In genomic region chr2:215626812-215627281, GRCh38 we compare ENCODE assay signal across 20 cellular contexts.
DNase-seq lines count a peak whose midpoint lies in the region; ATAC-seq, FAIRE-seq and TF ChIP-seq lines count a peak whose summit lies in the region.
"Had no signal": no experiment of that assay in that cellular context is flagged by ENCODE, and none has a peak within 500 bp of the region (broad histone marks: within the 10 kb centered on the region; RNA-seq: fewer than 3 reads in every experiment).

No MANE protein-coding gene starts in this region.

- H3K9me3 ChIP-seq in A673 (ENCODE audit: low read depth, low read length, poor library complexity, severe bottlenecking), result no peaks in the 10 kb centered on the region
- H3K9me3 ChIP-seq in small intestine (ENCODE audit: control insufficient read depth, low read depth), result no peaks in the 10 kb centered on the region
- H3K9me3 ChIP-seq: right lobe of liver had no signal

- FAIRE-seq in small intestine (lab: Jason Lieb, UNC), result no peak
- FAIRE-seq: A549, HepG2 had no signal

- ATAC-seq in HG03521 (IDR thresholded peaks at IDR 0.05; ENCODE audit: unreplicated experiment), result no peak
- ATAC-seq: A549, HepG2, Panc1, right lobe of liver had no signal

- POLR2A ChIA-PET in A673 (lab: Charles Lee; ENCODE audit: low non-redundant PET), result no interaction called here

- no peaks in the 10 kb centered on the region for H3K36me3 ChIP-seq in A673 (ENCODE audit: insufficient read depth, low read length, poor library complexity, severe bottlenecking)
- no peaks in the 10 kb centered on the region for H3K36me3 ChIP-seq in small intestine (ENCODE audit: control insufficient read depth in 2 of 2, insufficient read depth in 2 of 2, low read length in 2 of 2)
- H3K36me3 ChIP-seq: right lobe of liver had no signal

- intact Hi-C loops in A673 (cut with micrococcal nuclease; ENCODE audit: unreplicated experiment), result loop anchor here (5.0 kb wide), 1 partner anchor 90 kb away; no protein-coding TSS in a partner anchor

- TF ChIP-seq CTCF in A673 (conservative IDR thresholded peaks at IDR 0.05; ENCODE audit: low read depth, low read length) (no peak), fibroblast of villous mesenchyme (IDR thresholded peaks at IDR 0.05; ENCODE audit: insufficient read depth, low read depth, low read length) (no peak)

- H3K27me3 ChIP-seq in A673 (replicated peaks; ENCODE audit: insufficient read depth, low read depth, low read length, poor library complexity) (no peaks in the 10 kb centered on the region), small intestine (ENCODE audit: control insufficient read depth in 2 of 2, insufficient read depth in 2 of 2, low read length in 2 of 2) (no peaks in the 10 kb centered on the region)
- H3K27me3 ChIP-seq: right lobe of liver had no signal

- peaks cover 33% of the 10 kb centered on the region for H3K4me1 ChIP-seq in A673 (ENCODE audit: insufficient read depth, low read length, poor library complexity, severe bottlenecking)
- no peaks in the 10 kb centered on the region for H3K4me1 ChIP-seq in small intestine (ENCODE audit: control insufficient read depth in 2 of 2, insufficient read depth in 1 of 2, low read depth in 1 of 2, low read length in 1 of 2)
- H3K4me1 ChIP-seq: right lobe of liver had no signal

- peak; percentile 70 for DNase-seq in A673 (ENCODE audit: low spot score)
- DNase-seq in M059J (ENCODE audit: low read depth), result peak; percentile 28
- DNase-seq in astrocyte of the hippocampus (ENCODE audit: low read depth, low spot score), result peak; percentile 51
- peak; percentile 67 for DNase-seq in fibroblast of villous mesenchyme (ENCODE audit: low read depth)
- no peak for DNase-seq in small intestine
- no peak for DNase-seq in AG20443 (ENCODE audit: low spot score)
- no peak for DNase-seq in C1 segment of cervical spinal cord (lab: John Stamatoyannopoulos, UW)
- DNase-seq: activated CD4-positive, alpha-beta T cell treated with anti-CD3 and anti-CD28 coated beads for 1 hour; activated gamma-delta T cell treated with Interleukin-2 at 50 U/mL for 16 hours; aorta; CD8-positive, alpha-beta memory T cell; cortex of kidney; MM.1S; NCI-H2029; right lobe of liver; stimulated activated CD4-positive, alpha-beta T cell treated with anti-CD3 and anti-CD28 coated beads, Interleukin-2, amount 100 ng/mL, for 24 hours had no signal

- H3K4me3 ChIP-seq in A673 (ENCODE audit: low read depth, low read length, poor library complexity, severe bottlenecking) (no peak overlapping the region), fibroblast of villous mesenchyme (ENCODE audit: low read depth, low read length) (no peak overlapping the region), small intestine (ENCODE audit: low read depth in 1 of 2, low read length in 2 of 2) (no peak overlapping the region)
- H3K4me3 ChIP-seq: A549, right lobe of liver had no signal

- peak overlapping the region; percentile 72 for H3K27ac ChIP-seq in A673 (ENCODE audit: low read depth, low read length, poor library complexity, severe bottlenecking)
- H3K27ac ChIP-seq in small intestine (ENCODE audit: low read depth in 1 of 2, low read length in 1 of 2), result no peak overlapping the region
- H3K27ac ChIP-seq: A549, right lobe of liver had no signal

- 62 to 68% (median 65%) methylated on average over 5 of the region's 5 CpGs for WGBS in small intestine, 3 donors

- BruUV-seq in A673 (replicated peaks; lab: Mats Ljungman, UMichigan), result no TSS peak

- CTCF ChIA-PET in A673 (lab: Charles Lee), result no interaction called here

Comparison
In these comparisons a context has a peak if more than half of its experiments do, and no peak if none do; other contexts are left out.
1. DNase-seq: peak in A673 (single experiment), M059J (single experiment), astrocyte of the hippocampus (single experiment) and fibroblast of villous mesenchyme (single experiment); none in small intestine (single experiment), AG20443 (single experiment) and C1 segment of cervical spinal cord (0 of 14).